In the genomic region with DNA sequence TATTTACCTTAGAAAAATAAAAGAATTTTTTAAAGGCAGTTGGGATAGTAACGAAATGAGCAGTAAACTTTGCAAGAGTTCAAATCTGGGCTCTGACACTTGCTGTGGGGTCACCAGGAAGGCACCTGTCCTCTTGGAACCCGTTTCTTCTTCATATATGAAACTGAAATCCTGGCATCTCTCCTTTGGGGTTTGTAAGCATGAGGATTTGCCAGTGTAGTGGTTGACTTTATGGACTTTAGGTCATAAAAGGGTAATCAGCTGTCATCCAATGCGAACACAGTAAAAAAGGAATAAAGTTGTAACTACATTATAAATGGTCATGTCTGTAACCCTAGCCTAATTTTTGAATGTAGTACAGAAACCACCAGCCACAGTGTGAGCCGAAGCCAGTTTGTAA, we compare ENCODE assay signal across 1 cellular context.
TF ChIP-seq lines count a peak whose summit lies in the region.

No MANE protein-coding gene starts in this region.

TF ChIP-seq in HCT116, 20 proteins besides CTCF, POLR2A, EP300 and RAD21 (continued from another document):
- TF ChIP-seq, protein P1, sequence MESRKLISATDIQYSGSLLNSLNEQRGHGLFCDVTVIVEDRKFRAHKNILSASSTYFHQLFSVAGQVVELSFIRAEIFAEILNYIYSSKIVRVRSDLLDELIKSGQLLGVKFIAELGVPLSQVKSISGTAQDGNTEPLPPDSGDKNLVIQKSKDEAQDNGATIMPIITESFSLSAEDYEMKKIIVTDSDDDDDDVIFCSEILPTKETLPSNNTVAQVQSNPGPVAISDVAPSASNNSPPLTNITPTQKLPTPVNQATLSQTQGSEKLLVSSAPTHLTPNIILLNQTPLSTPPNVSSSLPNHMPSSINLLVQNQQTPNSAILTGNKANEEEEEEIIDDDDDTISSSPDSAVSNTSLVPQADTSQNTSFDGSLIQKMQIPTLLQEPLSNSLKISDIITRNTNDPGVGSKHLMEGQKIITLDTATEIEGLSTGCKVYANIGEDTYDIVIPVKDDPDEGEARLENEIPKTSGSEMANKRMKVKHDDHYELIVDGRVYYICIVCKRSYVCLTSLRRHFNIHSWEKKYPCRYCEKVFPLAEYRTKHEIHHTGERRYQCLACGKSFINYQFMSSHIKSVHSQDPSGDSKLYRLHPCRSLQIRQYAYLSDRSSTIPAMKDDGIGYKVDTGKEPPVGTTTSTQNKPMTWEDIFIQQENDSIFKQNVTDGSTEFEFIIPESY (IDR thresholded peaks at IDR 0.05; ENCODE audit: extremely low read depth, insufficient replicate concordance, low read length): no peak
- TF ChIP-seq SP1 (IDR thresholded peaks at IDR 0.05; ENCODE audit: low read depth) (no peak), YY1 (IDR thresholded peaks at IDR 0.05; ENCODE audit: extremely low read depth, insufficient replicate concordance, low read depth, low read length) (no peak), POLR2AphosphoS5 (IDR thresholded peaks at IDR 0.05; ENCODE audit: low read depth, low read length) (no peak)
